Comparison of ENCODE assay signal across 25 cellular contexts in genomic region chr13:50729177-50729576, GRCh38.
"Had no signal": no experiment of that assay in that cellular context is flagged by ENCODE, and none has a peak within 500 bp of the region (broad histone marks: within the 10 kb centered on the region; RNA-seq: fewer than 3 reads in every experiment).

No MANE protein-coding gene starts in this region.

- H3K4me3 ChIP-seq: neural progenitor cell, ovary, psoas muscle, right lobe of liver, sigmoid colon, stomach, thoracic aorta, thyroid gland, tibial nerve, upper lobe of left lung, vagina had no signal

- H3K9me3 ChIP-seq: ovary, psoas muscle, right lobe of liver, sigmoid colon, thoracic aorta, thyroid gland, tibial nerve, upper lobe of left lung, vagina had no signal

- H3K27me3 ChIP-seq: neural progenitor cell, ovary, right lobe of liver, sigmoid colon, stomach, thyroid gland, tibial nerve, upper lobe of left lung, vagina had no signal

- ATAC-seq: psoas muscle; right cardiac atrium; right lobe of liver; stimulated activated effector memory CD8-positive, alpha-beta T cell treated with anti-CD3 and anti-CD28 coated beads, Interleukin-12 subunit alpha, Interleukin-12 subunit beta, amount 100 ng/mL, for 72 hours; stimulated activated naive B cell treated with anti-CD40 and anti-IgM and Interleukin-4, amounts not matched to agents 10 μg/mL and 1 μg/mL and 100 μg/mL, for 72 hours had no signal

- H2AFZ ChIP-seq: neural progenitor cell, parathyroid adenoma had no signal

- H3K4me1 ChIP-seq: neural progenitor cell, parathyroid adenoma, psoas muscle, right lobe of liver, sigmoid colon, stomach, thyroid gland, upper lobe of left lung, vagina had no signal

- H3K36me3 ChIP-seq: neural progenitor cell, ovary, right lobe of liver, sigmoid colon, stomach, thoracic aorta, thyroid gland, upper lobe of left lung, vagina had no signal

- H3K27ac ChIP-seq: neural progenitor cell, ovary, parathyroid adenoma, psoas muscle, right lobe of liver, sigmoid colon, stomach, thoracic aorta, thyroid gland, tibial nerve, upper lobe of left lung, vagina had no signal

- H3K4me2 ChIP-seq: neural progenitor cell had no signal

- H3K9ac ChIP-seq: neural progenitor cell, parathyroid adenoma had no signal

- H3K79me2 ChIP-seq: parathyroid adenoma had no signal

- FAIRE-seq: urothelium cell line had no signal

- DNase-seq: occipital lobe; ovary; posterior cingulate gyrus; psoas muscle; right cardiac atrium; right lobe of liver; sigmoid colon; small intestine; stimulated activated CD4-positive, alpha-beta T cell treated with anti-CD3 and anti-CD28 coated beads, Interleukin-15, amount 100 ng/mL, for 24 hours; stimulated activated CD4-positive, alpha-beta T cell treated with anti-CD3 and anti-CD28 coated beads, Interleukin-2, amount 100 ng/mL, for 24 hours; stimulated activated CD4-positive, alpha-beta T cell treated with anti-CD3 and anti-CD28 coated beads, Interleukin-2, amount 100 ng/mL, for 48 hours; stimulated activated CD4-positive, alpha-beta T cell treated with anti-CD3 and anti-CD28 coated beads, Interleukin-4, amount 100 ng/mL, for 24 hours; stimulated activated naive B cell treated with anti-CD40 and anti-IgM and Interleukin-4, amounts not matched to agents 10 μg/mL and 1 μg/mL and 100 μg/mL, for 72 hours; stimulated activated naive CD4-positive, alpha-beta T cell treated with Interleukin-2 at 50 U/mL for 16 hours; stomach; thyroid gland; trophoblast cell; upper lobe of left lung had no signal
